ENCODE assay signal across 25 cellular contexts in the genomic region with DNA sequence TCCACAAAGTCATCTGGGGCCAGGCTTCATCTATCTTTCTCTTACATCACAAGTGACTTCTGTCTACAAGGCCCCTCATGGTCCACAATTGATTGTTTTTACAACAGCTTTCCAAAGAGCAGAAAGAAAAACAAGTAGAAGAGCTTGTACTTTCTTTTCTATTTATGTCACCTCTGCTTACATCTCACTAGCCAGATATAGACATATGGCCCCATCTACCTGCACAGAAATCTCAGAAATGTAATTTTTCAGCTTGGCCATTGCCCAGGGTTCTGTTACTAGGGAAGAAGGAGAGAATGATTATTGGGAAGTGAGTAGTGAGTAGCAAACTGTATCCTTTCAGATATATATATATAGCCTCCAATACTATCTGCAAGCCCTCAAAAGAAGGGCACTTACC.
A peak's percentile ranks its signal among the peaks of the same experiment; 100 is the strongest.
DNase-seq lines count a peak whose midpoint lies in the region; ATAC-seq, FAIRE-seq and TF ChIP-seq lines count a peak whose summit lies in the region.
"Had no signal": no experiment of that assay in that cellular context is flagged by ENCODE, and none has a peak within 500 bp of the region (broad histone marks: within the 10 kb centered on the region; RNA-seq: fewer than 3 reads in every experiment).

No MANE protein-coding gene starts in this region.

- no peak for FAIRE-seq in GM12878 (lab: Jason Lieb, UNC)
- FAIRE-seq: HepG2 had no signal

- H3K36me3 ChIP-seq in DOHH2 (ENCODE audit: control insufficient read depth, low read length) (no peaks in the 10 kb centered on the region), MM.1S (replicated peaks; ENCODE audit: insufficient read depth, low read length) (no peaks in the 10 kb centered on the region), GM12878 (ENCODE audit: control insufficient read depth in 2 of 2, insufficient read depth in 2 of 2, low read length in 1 of 2) (no peaks in the 10 kb centered on the region)
- H3K36me3 ChIP-seq: MG63 had no signal

- H3K27ac Mint-ChIP-seq in activated naive CD8-positive, alpha-beta T cell treated with anti-CD3 and anti-CD28 coated beads, Interleukin-2, amount 50 U/mL, for 24 hours = no peak overlapping the region

- H3K9ac ChIP-seq in MM.1S (ENCODE audit: low read length) (no peak overlapping the region), GM12878 (ENCODE audit: control insufficient read depth, insufficient read depth, low read length) (no peak overlapping the region)

- no peak overlapping the region for H3K4me3 Mint-ChIP-seq in activated naive CD8-positive, alpha-beta T cell treated with anti-CD3 and anti-CD28 coated beads, Interleukin-2, amount 50 U/mL, for 24 hours

- ATAC-seq in GM12878 (no peak), left colon (no peak)
- ATAC-seq in activated naive CD8-positive, alpha-beta T cell treated with anti-CD3 and anti-CD28 coated beads, Interleukin-2, amount 50 U/mL, for 24 hours = no peak
- ATAC-seq: HCT116, HepG2 had no signal

- no peak for TF ChIP-seq POLR2A in GM12878 (IDR thresholded peaks at IDR 0.05; ENCODE audit: low read depth, low read length)

- no peaks in the 10 kb centered on the region for H3K9me2 ChIP-seq in DOHH2 (replicated peaks; ENCODE audit: control insufficient read depth, low read length)
- H3K9me2 ChIP-seq in MM.1S (replicated peaks; ENCODE audit: insufficient read depth, low read length) = no peaks in the 10 kb centered on the region

- in situ Hi-C loops in GM13977 (cut with MboI; ENCODE audit: low pct_unique_long_range_greater_than_20kb, low sequenced_read_pairs, unreplicated experiment) (no loop called here), GM12878 (cut with MboI) (no loop called here)

- H4K20me1 ChIP-seq in DOHH2 (ENCODE audit: control insufficient read depth, insufficient read depth, low read depth, low read length) = no peaks in the 10 kb centered on the region
- no peaks in the 10 kb centered on the region for H4K20me1 ChIP-seq in MM.1S (ENCODE audit: insufficient read depth, low read length)
- no peaks in the 10 kb centered on the region for H4K20me1 ChIP-seq in GM12878 (ENCODE audit: control insufficient read depth, insufficient read depth)

- H3K9me3 Mint-ChIP-seq in activated naive CD8-positive, alpha-beta T cell treated with anti-CD3 and anti-CD28 coated beads, Interleukin-2, amount 50 U/mL, for 24 hours = peaks cover 26% of the 10 kb centered on the region

- peaks cover 10% of the 10 kb centered on the region; the same call in 1 of the 2 replicates for H3K9me3 ChIP-seq in DOHH2 (ENCODE audit: control insufficient read depth, insufficient read depth, low read length)
- no peaks in the 10 kb centered on the region for H3K9me3 ChIP-seq in MM.1S (replicated peaks; ENCODE audit: insufficient read depth, low read length)
- peaks cover 23% of the 10 kb centered on the region for H3K9me3 ChIP-seq in GM12878 (replicated peaks; ENCODE audit: control insufficient read depth, insufficient read depth, low read length)
- H3K9me3 ChIP-seq: MG63 had no signal

- intact Hi-C loops in GM12878 (cut with micrococcal nuclease; ENCODE audit: unreplicated experiment) (loop anchor here (10.0 kb wide), 1 partner anchor 1107 kb away; no protein-coding TSS in a partner anchor), left colon (cut with DNase I, micrococcal nuclease) (no loop called here)

- BruUV-seq in GM12878 (replicated peaks; lab: Mats Ljungman, UMichigan) = no TSS peak

- TF ChIP-seq EP300 in GM12878 (IDR thresholded peaks at IDR 0.05; ENCODE audit: borderline replicate concordance in 1 of 2, control insufficient read depth in 1 of 2, low read depth in 2 of 2, low read length in 2 of 2) = no peak

- H2AFZ ChIP-seq in MM.1S (ENCODE audit: low read length) (0 out of 2 replicates have a peak overlapping the region, but pooled peaks have one; percentile 33), GM12878 (ENCODE audit: control insufficient read depth, low read depth, low read length) (no peak overlapping the region; the same call in 1 of the 2 replicates)

- H3K27me3 ChIP-seq in DOHH2 (ENCODE audit: control insufficient read depth, low read length) = no peaks in the 10 kb centered on the region
- no peaks in the 10 kb centered on the region for H3K27me3 ChIP-seq in MM.1S (replicated peaks; ENCODE audit: insufficient read depth, low read length)
- H3K27me3 ChIP-seq in GM12878 (replicated peaks in 1 of 2; ENCODE audit: control insufficient read depth in 2 of 2, insufficient read depth in 2 of 2, low read length in 1 of 2) = no peaks in the 10 kb centered on the region
- H3K27me3 ChIP-seq: MG63 had no signal

- TF ChIP-seq CTCF in DOHH2 (IDR thresholded peaks at IDR 0.05; ENCODE audit: low read depth, low read length, poor library complexity, severe bottlenecking) (no peak), GM13977 (IDR thresholded peaks at IDR 0.05; ENCODE audit: extremely low read depth, insufficient read depth, missing control alignments) (peak; percentile 27), MM.1S (IDR thresholded peaks at IDR 0.05; ENCODE audit: low read length) (peak; percentile 20; the same call in 1 of the 2 replicates), GM12878 (IDR thresholded peaks at IDR 0.05 in 2 of 3, conservative IDR thresholded peaks at IDR 0.05 in 1 of 3; ENCODE audit: control insufficient read depth in 2 of 3, extremely low read depth in 1 of 3, insufficient read depth in 1 of 3, low read depth in 3 of 3, low read length in 3 of 3) (peak in 1 of 3 experiments; percentile 10; a peak in 1 of 6 replicates)

- H3K27me3 Mint-ChIP-seq in activated naive CD8-positive, alpha-beta T cell treated with anti-CD3 and anti-CD28 coated beads, Interleukin-2, amount 50 U/mL, for 24 hours = no peaks in the 10 kb centered on the region

- H3K4me2 ChIP-seq in DOHH2 (ENCODE audit: low read length) = peak overlapping the region; percentile 50
- peak overlapping the region; percentile 39; the same call in 1 of the 2 replicates for H3K4me2 ChIP-seq in MM.1S (ENCODE audit: low read depth, low read length)
- no peak overlapping the region for H3K4me2 ChIP-seq in GM12878 (ENCODE audit: control insufficient read depth, insufficient read depth)

- H3K36me3 Mint-ChIP-seq in activated naive CD8-positive, alpha-beta T cell treated with anti-CD3 and anti-CD28 coated beads, Interleukin-2, amount 50 U/mL, for 24 hours (ENCODE audit: low read depth) = peaks cover 14% of the 10 kb centered on the region

- peaks cover 57% of the 10 kb centered on the region for H3K4me1 Mint-ChIP-seq in activated naive CD8-positive, alpha-beta T cell treated with anti-CD3 and anti-CD28 coated beads, Interleukin-2, amount 50 U/mL, for 24 hours

- CTCF ChIA-PET in GM12878 (lab: Yijun Ruan, JAX) = interaction anchor here (0.8 to 4.7 kb wide), 14 partner anchors 9 to 681 kb away, joined by 3 to 36 read pairs (median 5); no protein-coding TSS in a partner anchor

- peaks cover 8% of the 10 kb centered on the region for H3F3A ChIP-seq in DOHH2 (ENCODE audit: control insufficient read depth, insufficient read depth)
- peaks cover 21% of the 10 kb centered on the region for H3F3A ChIP-seq in MM.1S (ENCODE audit: insufficient read depth, low read length)

- peak; percentile 62 for TF ChIP-seq RAD21 in GM12878 (IDR thresholded peaks at IDR 0.05; ENCODE audit: insufficient read depth, low read depth, low read length)

- POLR2A ChIA-PET in GM12878 (lab: Charles Lee) = interaction anchor here (0.6 to 9.3 kb wide), 12 partner anchors 8 to 355 kb away, joined by 3 to 49 read pairs (median 3); no protein-coding TSS in a partner anchor

- RAD21 ChIA-PET in GM12878 (lab: Charles Lee; ENCODE audit: unreplicated experiment) = interaction anchor here (0.7 to 12.3 kb wide), 14 partner anchors 10 to 681 kb away, joined by 3 to 198 read pairs (median 4); partner anchors contain the start of gene BTG1

- SMC1A ChIA-PET in GM12878 (lab: Charles Lee; ENCODE audit: uncharacterized antibody, unreplicated experiment) = interaction anchor here (0.7 to 24.0 kb wide), 19 partner anchors 10 to 681 kb away, joined by 3 to 805 read pairs (median 5); partner anchors contain the start of gene BTG1

- H3K27ac ChIP-seq in DOHH2 (ENCODE audit: low read depth, low read length) (0 out of 2 replicates have a peak overlapping the region, but pooled peaks have one; percentile 5), MM.1S (ENCODE audit: low read length) (peak overlapping the region; percentile 5; the same call in 1 of the 2 replicates), GM12878 (ENCODE audit: control insufficient read depth, insufficient read depth) (peak overlapping the region; percentile 64)

- H3K79me2 ChIP-seq in DOHH2 (ENCODE audit: control insufficient read depth, low read length) = no peaks in the 10 kb centered on the region
- no peaks in the 10 kb centered on the region for H3K79me2 ChIP-seq in MM.1S (ENCODE audit: low read length)
- H3K79me2 ChIP-seq in GM12878 (ENCODE audit: control insufficient read depth, insufficient read depth, low read length) = no peaks in the 10 kb centered on the region

- H3K4me1 ChIP-seq in DOHH2 (ENCODE audit: control insufficient read depth, low read length) (peaks cover 40% of the 10 kb centered on the region), MM.1S (ENCODE audit: low read length) (peaks cover 54% of the 10 kb centered on the region), GM12878 (ENCODE audit: control insufficient read depth, insufficient read depth, low read length) (peaks cover 81% of the 10 kb centered on the region)

- DNase-seq in GM13977 (ENCODE audit: low spot score) = no peak
- DNase-seq in MM.1S = peak; percentile 45
- no peak for DNase-seq in GM12878 (ENCODE audit: low read depth, low spot score)
- DNase-seq in left colon = no peak
- no peak for DNase-seq in DMS 273 treated with DMSO at 0.1 percent for 48 hours (lab: John Stamatoyannopoulos, UW)
- no peak for DNase-seq in NCI-H526 treated with DMSO at 0.1 percent for 48 hours (lab: John Stamatoyannopoulos, UW)
- DNase-seq in activated naive CD8-positive, alpha-beta T cell treated with anti-CD3 and anti-CD28 coated beads, Interleukin-2, amount 50 U/mL, for 24 hours = no peak
- DNase-seq: 8988T, ACHN, Calu3, DMS153, DND-41, KBM-7, MG63, NCI-H1048, NCI-H1417, NCI-H1694, NCI-H2081, NCI-H2227 treated with DMSO at 0.1 percent for 48 hours, NCI-H69, RPMI8226, SHP77 had no signal

- H3K4me3 ChIP-seq in DOHH2 (ENCODE audit: low read length) = peak overlapping the region; percentile 34; the same call in 1 of the 2 replicates
- H3K4me3 ChIP-seq in MM.1S (ENCODE audit: low read length) = no peak overlapping the region
- H3K4me3 ChIP-seq in GM12878 = no peak overlapping the region
- H3K4me3 ChIP-seq: MG63 had no signal

TF ChIP-seq in GM12878, 131 proteins besides CTCF, POLR2A, EP300 and RAD21:
- peak; percentile 28 for TF ChIP-seq MEF2B (IDR thresholded peaks at IDR 0.05; ENCODE audit: partially characterized antibody, poor library complexity, severe bottlenecking)
- TF ChIP-seq SMC3 (IDR thresholded peaks at IDR 0.05; ENCODE audit: borderline replicate concordance, low read length) = peak; percentile 24; the same call in 1 of the 2 replicates
- no peak for TF ChIP-seq SRF (IDR thresholded peaks at IDR 0.05; ENCODE audit: low read depth in 2 of 2, low read length in 2 of 2)
- peak; percentile 78; the same call in 1 of the 2 replicates for TF ChIP-seq MEF2A (IDR thresholded peaks at IDR 0.05; ENCODE audit: insufficient read depth, low read depth, low read length)
- TF ChIP-seq NFIC (IDR thresholded peaks at IDR 0.05; ENCODE audit: low read depth, low read length) = 0 out of 2 replicates have a peak, but pooled peaks have one; percentile 16
- no peak for TF ChIP-seq CEBPB (IDR thresholded peaks at IDR 0.05; ENCODE audit: borderline replicate concordance in 1 of 2, low read depth in 2 of 2, low read length in 2 of 2)

Comparison
In these comparisons a context has a peak if more than half of its experiments do, and no peak if none do; other contexts are left out.
1. H3K27ac ChIP-seq: peak in every context shown above with its lines; median percentile 64 in GM12878; 5 in DOHH2; 5 in MM.1S.